Comparison of ENCODE assay signal across 13 cellular contexts in the genomic region with DNA sequence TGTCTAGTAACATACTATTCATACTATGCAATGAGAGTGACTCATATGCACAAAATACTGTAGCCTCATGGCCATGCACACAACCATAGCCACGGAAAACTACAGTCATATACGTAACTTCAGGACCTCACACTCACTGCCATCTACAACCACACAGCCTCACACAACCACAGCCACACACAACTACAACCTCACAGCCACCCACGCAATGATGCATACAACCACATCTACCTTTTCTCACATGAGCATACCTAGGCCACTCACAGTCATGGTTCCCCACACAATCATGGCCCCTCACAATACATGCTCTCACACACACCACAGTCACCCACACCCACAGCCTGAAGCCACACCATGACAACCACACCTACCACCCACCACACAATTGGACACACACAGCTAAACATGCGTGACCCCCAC. TPM values are rescaled to one million over a fixed set of nuclear protein-coding genes. Genes with fewer than 3 reads are reported as not detected.
A peak's percentile ranks its signal among the peaks of the same experiment; 100 is the strongest.
DNase-seq lines count a peak whose midpoint lies in the region; ATAC-seq and TF ChIP-seq lines count a peak whose summit lies in the region.
"Had no signal": no experiment of that assay in that cellular context is flagged by ENCODE, and none has a peak within 500 bp of the region (broad histone marks: within the 10 kb centered on the region; RNA-seq: fewer than 3 reads in every experiment).

No MANE protein-coding gene starts in this region.

- peaks cover 49% of the 10 kb centered on the region for H3K4me1 Mint-ChIP-seq in activated T-helper 17 cell treated with anti-CD3 and anti-CD28 coated beads, Interleukin-2, amount 50 U/mL, for 72 hours
- peaks cover 26 to 32% of the 10 kb centered on the region in 2 donors for H3K4me1 Mint-ChIP-seq in stimulated activated naive B cell treated with anti-CD40 and anti-IgM and Interleukin-4, amounts not matched to agents 10 μg/mL and 1 μg/mL and 100 μg/mL, for 72 hours

- H3K9me3 Mint-ChIP-seq in activated T-helper 17 cell treated with anti-CD3 and anti-CD28 coated beads, Interleukin-2, amount 50 U/mL, for 72 hours = peaks cover 5% of the 10 kb centered on the region
- H3K9me3 Mint-ChIP-seq in stimulated activated naive B cell treated with anti-CD40 and anti-IgM and Interleukin-4, amounts not matched to agents 10 μg/mL and 1 μg/mL and 100 μg/mL, for 72 hours = peaks cover 1 to 9% of the 10 kb centered on the region in 2 donors

- WGBS in lung, 2 donors = 90 to 92% methylated on average over 4 of the region's 4 CpGs

- H3K27ac ChIP-seq in lung (ENCODE audit: low read depth in 1 of 2, low read length in 1 of 2) = no peak overlapping the region
- H3K27ac ChIP-seq: psoas muscle, thoracic aorta had no signal

- in situ Hi-C loops in GM13976 (cut with MboI; ENCODE audit: low sequenced_read_pairs, unreplicated experiment) = no loop called here

- H3K27me3 ChIP-seq in lung (ENCODE audit: control insufficient read depth, insufficient read depth) = no peaks in the 10 kb centered on the region

- no peaks in the 10 kb centered on the region for H3K27me3 Mint-ChIP-seq in activated T-helper 17 cell treated with anti-CD3 and anti-CD28 coated beads, Interleukin-2, amount 50 U/mL, for 72 hours
- H3K27me3 Mint-ChIP-seq in stimulated activated naive B cell treated with anti-CD40 and anti-IgM and Interleukin-4, amounts not matched to agents 10 μg/mL and 1 μg/mL and 100 μg/mL, for 72 hours = peaks cover 28 to 39% of the 10 kb centered on the region in 2 donors

- H3K4me3 ChIP-seq in lung = peak overlapping the region; percentile 7
- H3K4me3 ChIP-seq: psoas muscle, thoracic aorta had no signal

- H3K4me1 ChIP-seq in lung (ENCODE audit: control insufficient read depth in 2 of 2, insufficient read depth in 2 of 2, low read length in 2 of 2) = no peaks in the 10 kb centered on the region
- H3K4me1 ChIP-seq: psoas muscle had no signal

- H3K36me3 ChIP-seq in lung (ENCODE audit: control insufficient read depth in 2 of 2, insufficient read depth in 2 of 2, low read length in 2 of 2) = peaks cover 0 to 21% of the 10 kb centered on the region in 2 donors
- H3K36me3 ChIP-seq: thoracic aorta had no signal

- H3K4me3 Mint-ChIP-seq in activated T-helper 17 cell treated with anti-CD3 and anti-CD28 coated beads, Interleukin-2, amount 50 U/mL, for 72 hours = peak overlapping the region; percentile 33
- H3K4me3 Mint-ChIP-seq in stimulated activated naive B cell treated with anti-CD40 and anti-IgM and Interleukin-4, amounts not matched to agents 10 μg/mL and 1 μg/mL and 100 μg/mL, for 72 hours = no peak overlapping the region

- no peak for TF ChIP-seq CTCF in lung (IDR thresholded peaks at IDR 0.05; ENCODE audit: control extremely low read depth, extremely low read depth)
- no peak for TF ChIP-seq CTCF in GM13976 (IDR thresholded peaks at IDR 0.05; ENCODE audit: borderline replicate concordance, control extremely low read depth, extremely low read depth, insufficient read depth, missing control alignments)

- H3K9me3 ChIP-seq in lung (ENCODE audit: control insufficient read depth in 2 of 2, insufficient read depth in 1 of 2, low read length in 1 of 2) = no peaks in the 10 kb centered on the region
- H3K9me3 ChIP-seq: psoas muscle, thoracic aorta had no signal

- ATAC-seq in activated T-helper 17 cell treated with anti-CD3 and anti-CD28 coated beads, Interleukin-2, amount 50 U/mL, for 72 hours (replicated peaks) = peak; percentile 86
- ATAC-seq in lung (ENCODE audit: insufficient read depth, low FRiP score) = no peak
- ATAC-seq in stimulated activated naive B cell treated with anti-CD40 and anti-IgM and Interleukin-4, amounts not matched to agents 10 μg/mL and 1 μg/mL and 100 μg/mL, for 72 hours (replicated peaks) = peak; percentile 77 to 81
- ATAC-seq: psoas muscle had no signal

- peak overlapping the region; percentile 85 for H3K27ac Mint-ChIP-seq in activated T-helper 17 cell treated with anti-CD3 and anti-CD28 coated beads, Interleukin-2, amount 50 U/mL, for 72 hours
- H3K27ac Mint-ChIP-seq in stimulated activated naive B cell treated with anti-CD40 and anti-IgM and Interleukin-4, amounts not matched to agents 10 μg/mL and 1 μg/mL and 100 μg/mL, for 72 hours = no peak overlapping the region

- peak; percentile 61 to 77 for DNase-seq in activated CD4-positive, alpha-beta T cell treated with anti-CD3 and anti-CD28 coated beads for 4 hours
- DNase-seq in activated CD4-positive, alpha-beta T cell treated with anti-CD3 and anti-CD28 coated beads for 1 hour = no peak
- DNase-seq in lung (ENCODE audit: low spot score) = no peak
- peak; percentile 34 for DNase-seq in stimulated activated naive B cell treated with anti-CD40 and anti-IgM and Interleukin-4, amounts not matched to agents 10 μg/mL and 1 μg/mL and 100 μg/mL, for 72 hours
- DNase-seq in NCI-H2029 (lab: John Stamatoyannopoulos, UW) = no peak
- DNase-seq in GM13976 (ENCODE audit: low spot score) = no peak
- DNase-seq in SIG-M5 treated with dmso at 0.1 percent for 504 hours (lab: John Stamatoyannopoulos, UW; ENCODE audit: unreplicated experiment) = no peak
- DNase-seq: activated gamma-delta T cell treated with Interleukin-2 at 50 U/mL for 16 hours, psoas muscle, SIG-M5 had no signal

- peaks cover 7% of the 10 kb centered on the region for H3K36me3 Mint-ChIP-seq in activated T-helper 17 cell treated with anti-CD3 and anti-CD28 coated beads, Interleukin-2, amount 50 U/mL, for 72 hours (ENCODE audit: low read depth)
- H3K36me3 Mint-ChIP-seq in stimulated activated naive B cell treated with anti-CD40 and anti-IgM and Interleukin-4, amounts not matched to agents 10 μg/mL and 1 μg/mL and 100 μg/mL, for 72 hours = peaks cover 0 to 4% of the 10 kb centered on the region in 2 donors

RNA-seq across cellular contexts. Expression of a gene that starts 8.7 kb away (rescaled TPM):
- total RNA-seq in activated T-helper 17 cell treated with anti-CD3 and anti-CD28 coated beads, Interleukin-2, amount 50 U/mL, for 72 hours = 10 to 100 TPM; 13.5 to 48.5 TPM
- 1 to 10 TPM; 3.0 to 5.2 TPM for total RNA-seq in lung
- polyA plus RNA-seq in lung = 1 to 10 TPM; 4.3 to 5.8 TPM
- total RNA-seq: Daoy had no signal

RNA-seq across cellular contexts. Expression of a gene that starts 41.8 kb away (rescaled TPM):
- 1 to 10 TPM in 1 of 2 donors, under 1 TPM in 1; 0.99 to 4.3 TPM for total RNA-seq in activated T-helper 17 cell treated with anti-CD3 and anti-CD28 coated beads, Interleukin-2, amount 50 U/mL, for 72 hours
- 1,000 to 10,000 TPM; 1,072 to 1,612 TPM for total RNA-seq in lung
- 1,000 to 10,000 TPM in 1 of 2 donors, 100 to 1,000 TPM in 1; 613 to 1,433 TPM for polyA plus RNA-seq in lung

RNA-seq across cellular contexts. Expression of a gene that starts 58.7 kb away (rescaled TPM):
- total RNA-seq in activated T-helper 17 cell treated with anti-CD3 and anti-CD28 coated beads, Interleukin-2, amount 50 U/mL, for 72 hours = 10 to 100 TPM; 49.8 to 64.7 TPM
- 10 to 100 TPM; 33.5 to 89.4 TPM for total RNA-seq in lung
- polyA plus RNA-seq in lung = 10 to 100 TPM; 97.6 to 98.0 TPM

Comparison
In these comparisons a context has a peak if more than half of its experiments do, and no peak if none do; other contexts are left out.
1. DNase-seq: peak in activated CD4-positive, alpha-beta T cell treated with anti-CD3 and anti-CD28 coated beads for 4 hours (2 of 2) and stimulated activated naive B cell treated with anti-CD40 and anti-IgM and Interleukin-4, amounts not matched to agents 10 μg/mL and 1 μg/mL and 100 μg/mL, for 72 hours (single experiment); none in activated CD4-positive, alpha-beta T cell treated with anti-CD3 and anti-CD28 coated beads for 1 hour (single experiment), lung (single experiment), NCI-H2029 (single experiment), GM13976 (single experiment) and SIG-M5 treated with dmso at 0.1 percent for 504 hours (single experiment).
2. RNA of a gene that starts 41.8 kb away (total RNA-seq): 1,072 to 1,612 TPM in lung; 0.99 to 4.3 TPM in activated T-helper 17 cell treated with anti-CD3 and anti-CD28 coated beads, Interleukin-2, amount 50 U/mL, for 72 hours; every median in the first group is over 100 times any median in the second.